In the genomic region with DNA sequence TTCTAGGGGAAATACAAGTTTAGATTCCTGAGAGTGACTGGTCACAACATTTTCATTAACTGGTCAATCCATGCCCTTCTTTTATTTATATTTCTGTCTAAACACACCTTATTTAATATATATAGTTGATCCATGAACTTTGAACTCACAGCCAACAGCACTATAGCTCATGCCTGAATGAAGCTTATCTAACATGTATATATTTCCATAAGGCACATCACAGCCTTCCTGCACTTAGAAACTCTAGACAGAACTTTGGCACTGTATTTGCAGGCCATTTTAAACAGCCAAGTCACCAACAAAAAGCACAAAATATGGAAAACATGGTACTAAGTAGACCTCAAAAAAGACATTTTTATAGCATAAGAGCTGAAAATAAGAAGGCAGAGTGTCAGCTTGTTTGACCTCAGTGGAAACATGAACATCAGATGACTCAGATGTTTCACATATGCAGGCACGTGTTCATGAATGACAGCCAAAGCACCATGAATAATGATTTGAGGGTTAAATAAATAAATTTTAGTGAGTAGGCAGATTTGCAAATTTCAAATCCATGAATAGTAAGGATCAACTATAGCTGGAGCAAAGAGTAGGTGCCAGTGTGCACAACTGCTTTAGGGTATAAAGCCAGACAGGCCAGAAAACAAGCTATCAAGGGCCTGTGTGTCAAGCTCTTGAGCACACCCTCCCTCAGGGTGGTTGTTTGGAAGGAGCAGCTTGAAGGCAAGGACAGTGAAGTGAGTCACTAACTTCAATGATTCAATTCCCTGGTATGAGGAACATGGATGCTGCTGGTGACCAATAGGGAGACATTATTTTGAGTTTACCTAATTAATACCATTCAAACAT, we compare ENCODE assay signal across 10 cellular contexts.
DNase-seq lines count a peak whose midpoint lies in the region; ATAC-seq, FAIRE-seq and TF ChIP-seq lines count a peak whose summit lies in the region.
"Had no signal": no experiment of that assay in that cellular context is flagged by ENCODE, and none has a peak within 500 bp of the region (broad histone marks: within the 10 kb centered on the region; RNA-seq: fewer than 3 reads in every experiment).

No MANE protein-coding gene starts in this region.

- H3K9ac ChIP-seq in K562 (ENCODE audit: insufficient read depth in 1 of 2, low read depth in 2 of 2, low read length in 2 of 2), result no peak overlapping the region
- peak overlapping the region; percentile 58 for H3K9ac ChIP-seq in mesenchymal stem cell (ENCODE audit: low read length)

- H3K4ac ChIP-seq in mesenchymal stem cell (ENCODE audit: low read depth in 1 of 2, low read length in 2 of 2), result no peak overlapping the region

- intact Hi-C loops in K562 (cut with micrococcal nuclease), result no loop called here
- intact Hi-C loops in CD4-positive, alpha-beta T cell (cut with DNase I, micrococcal nuclease), result no loop called here

- H4K20me1 ChIP-seq in K562 (replicated peaks; ENCODE audit: control insufficient read depth, insufficient read depth, low read length), result no peaks in the 10 kb centered on the region

- H3K36me3 Mint-ChIP-seq in T-helper 17 cell (ENCODE audit: low read depth), result no peaks in the 10 kb centered on the region
- H3K36me3 Mint-ChIP-seq in CD4-positive, alpha-beta T cell (ENCODE audit: low read depth), result no peaks in the 10 kb centered on the region
- H3K36me3 Mint-ChIP-seq: activated naive CD4-positive, alpha-beta T cell treated with anti-CD3 and anti-CD28 coated beads, Interleukin-2, amount 50 U/mL, for 24 hours had no signal

- peaks cover 1% of the 10 kb centered on the region for H3K79me1 ChIP-seq in mesenchymal stem cell (replicated peaks; ENCODE audit: low read length, poor library complexity, severe bottlenecking)

- no peak overlapping the region for H2BK5ac ChIP-seq in mesenchymal stem cell (ENCODE audit: low read depth, low read length, poor library complexity, severe bottlenecking)

- no peak for TF ChIP-seq EP300 in K562 (IDR thresholded peaks at IDR 0.05; ENCODE audit: low read length)

- H3K4me3 ChIP-seq in K562, result no peak overlapping the region
- H3K4me3 ChIP-seq in mesenchymal stem cell (ENCODE audit: insufficient read depth in 1 of 2, low read depth in 1 of 2, low read length in 2 of 2), result no peak overlapping the region

- ATAC-seq in HG03432 (IDR thresholded peaks at IDR 0.05; ENCODE audit: unreplicated experiment) (peak; percentile 41), K562 (no peak), T-helper 17 cell (no peak)
- ATAC-seq in CD4-positive, alpha-beta T cell (ENCODE audit: poor library complexity), result no peak

- H3K27ac ChIP-seq in K562 (ENCODE audit: extremely low read depth, low read depth, low read length) (no peak overlapping the region), mesenchymal stem cell (ENCODE audit: low read length, poor library complexity, severe bottlenecking) (peak overlapping the region; percentile 81)
- no peak overlapping the region for H3K27ac ChIP-seq in CD4-positive, alpha-beta T cell (ENCODE audit: low read depth, low read length)

- H2BK12ac ChIP-seq in mesenchymal stem cell (ENCODE audit: low read length in 2 of 2), result no peak overlapping the region

- no peaks in the 10 kb centered on the region for H3K9me1 ChIP-seq in K562 (ENCODE audit: control insufficient read depth, insufficient read depth, low read length)

- H3K4me2 ChIP-seq in K562 (ENCODE audit: insufficient read depth, low read length) (no peak overlapping the region), mesenchymal stem cell (ENCODE audit: low read length, poor library complexity, severe bottlenecking) (no peak overlapping the region)

- H2AFZ ChIP-seq in K562 (ENCODE audit: low read depth, low read length) (no peak overlapping the region), mesenchymal stem cell (ENCODE audit: low read depth, low read length) (no peak overlapping the region)

- H2BK120ac ChIP-seq in mesenchymal stem cell (ENCODE audit: low read depth, low read length), result no peak overlapping the region

- H3K27ac Mint-ChIP-seq in T-helper 17 cell, result no peak overlapping the region
- H3K27ac Mint-ChIP-seq in CD4-positive, alpha-beta T cell, result no peak overlapping the region
- H3K27ac Mint-ChIP-seq: activated naive CD4-positive, alpha-beta T cell treated with anti-CD3 and anti-CD28 coated beads, Interleukin-2, amount 50 U/mL, for 24 hours had no signal

- no TSS peak for BruUV-seq in K562 (replicated peaks; lab: Mats Ljungman, UMichigan)

- POLR2A ChIA-PET in K562 (lab: Yijun Ruan, JAX), result interaction anchor here (1.6 kb wide), 1 partner anchor 317 kb away, joined by 4 read pairs; no protein-coding TSS in a partner anchor
- POLR2A ChIA-PET in CD4-positive, alpha-beta T cell (lab: Charles Lee), result no interaction called here

- no peak overlapping the region for H3K4me3 Mint-ChIP-seq in T-helper 17 cell
- H3K4me3 Mint-ChIP-seq in CD4-positive, alpha-beta T cell, result no peak overlapping the region
- H3K4me3 Mint-ChIP-seq: activated naive CD4-positive, alpha-beta T cell treated with anti-CD3 and anti-CD28 coated beads, Interleukin-2, amount 50 U/mL, for 24 hours had no signal

- no peak overlapping the region for H4K91ac ChIP-seq in mesenchymal stem cell (ENCODE audit: low read length)

- H3K14ac ChIP-seq in mesenchymal stem cell (ENCODE audit: low read length in 2 of 2), result no peak overlapping the region

- H3K18ac ChIP-seq in mesenchymal stem cell (ENCODE audit: low read depth in 1 of 2, low read length in 2 of 2), result peak overlapping the region in 1 of 2 experiments; percentile 16

- H3K9me3 ChIP-seq in K562 (replicated peaks; ENCODE audit: control insufficient read depth, insufficient read depth, low read depth, low read length), result no peaks in the 10 kb centered on the region
- no peaks in the 10 kb centered on the region for H3K9me3 ChIP-seq in mesenchymal stem cell (ENCODE audit: control insufficient read depth, low read length)
- H3K9me3 ChIP-seq in T-helper 17 cell (ENCODE audit: control insufficient read depth, low read length, poor library complexity, severe bottlenecking), result no peaks in the 10 kb centered on the region
- no peaks in the 10 kb centered on the region for H3K9me3 ChIP-seq in CD4-positive, alpha-beta T cell (ENCODE audit: control insufficient read depth, low read length)

- no peak for FAIRE-seq in K562 (lab: Jason Lieb, UNC)

- H3K79me2 ChIP-seq in K562 (ENCODE audit: control insufficient read depth, insufficient read depth, low read length), result no peaks in the 10 kb centered on the region

- no peak overlapping the region for H2BK15ac ChIP-seq in mesenchymal stem cell (ENCODE audit: low read depth, poor library complexity, severe bottlenecking)

- no peak for TF ChIP-seq RAD21 in K562 (CRISPR knock-in tag; conservative IDR thresholded peaks at IDR 0.05 in 1 of 2, IDR thresholded peaks at IDR 0.05 in 1 of 2)

- peaks cover 16% of the 10 kb centered on the region for H3K27me3 Mint-ChIP-seq in T-helper 17 cell
- H3K27me3 Mint-ChIP-seq in CD4-positive, alpha-beta T cell, result no peaks in the 10 kb centered on the region
- H3K27me3 Mint-ChIP-seq: activated naive CD4-positive, alpha-beta T cell treated with anti-CD3 and anti-CD28 coated beads, Interleukin-2, amount 50 U/mL, for 24 hours had no signal

- CTCF ChIA-PET in K562 (lab: Yijun Ruan, JAX; ENCODE audit: low intra/inter-chr PET ratio), result no interaction called here
- CTCF ChIA-PET in CD4-positive, alpha-beta T cell (lab: Charles Lee), result interaction anchor here (0.9 to 2.0 kb wide), 2 partner anchors 8 to 51 kb away, joined by 3 to 5 read pairs; no protein-coding TSS in a partner anchor

- whole genome bisulfite sequencing in K562 (ENCODE audit: insufficient coverage, low coverage, missing lambda C conversion rate), result 0% methylated on average over 1 of the region's 1 CpG
- 0% methylated on average over 1 of the region's 1 CpG for WGBS in mesenchymal stem cell

- H3K23ac ChIP-seq in mesenchymal stem cell (ENCODE audit: low read length in 2 of 2), result no peak overlapping the region

- in situ Hi-C loops in Caki2 (cut with HindIII; ENCODE audit: low pct_unique_long_range_greater_than_20kb, low sequenced_read_pairs) (no loop called here), K562 (cut with MboI) (no loop called here)

- H3K9me3 Mint-ChIP-seq in CD4-positive, alpha-beta T cell, result no peaks in the 10 kb centered on the region
- H3K9me3 Mint-ChIP-seq: activated naive CD4-positive, alpha-beta T cell treated with anti-CD3 and anti-CD28 coated beads, Interleukin-2, amount 50 U/mL, for 24 hours had no signal

- TF ChIP-seq CTCF in K562 (IDR thresholded peaks at IDR 0.05 in 2 of 3, conservative IDR thresholded peaks at IDR 0.05 in 1 of 3; ENCODE audit: insufficient read depth in 2 of 3, low read depth in 1 of 3, low read length in 3 of 3), result no peak
- TF ChIP-seq CTCF in CD4-positive, alpha-beta T cell (IDR thresholded peaks at IDR 0.05), result no peak

- DNase-seq in Caki2 (ENCODE audit: low read depth), result peak; percentile 94
- no peak for DNase-seq in K562 (ENCODE audit: extremely low read depth in 1 of 4, low spot score in 3 of 4)
- peak; percentile 94 for DNase-seq in mesenchymal stem cell
- no peak for DNase-seq in DMS 273 treated with DMSO at 0.1 percent for 48 hours (lab: John Stamatoyannopoulos, UW)
- DNase-seq in T-helper 17 cell, result no peak
- no peak for DNase-seq in CD4-positive, alpha-beta T cell
- DNase-seq in germinal center (ENCODE audit: low spot score), result no peak
- DNase-seq: retina had no signal

- no peaks in the 10 kb centered on the region for H3K36me3 ChIP-seq in K562 (ENCODE audit: control insufficient read depth, insufficient read depth, low read length)
- no peaks in the 10 kb centered on the region for H3K36me3 ChIP-seq in mesenchymal stem cell (ENCODE audit: control insufficient read depth in 1 of 2, insufficient read depth in 2 of 2, low read depth in 1 of 2, low read length in 2 of 2)

- H3K4me1 Mint-ChIP-seq in T-helper 17 cell, result no peaks in the 10 kb centered on the region
- no peaks in the 10 kb centered on the region for H3K4me1 Mint-ChIP-seq in CD4-positive, alpha-beta T cell (ENCODE audit: low read depth)

- H3K27me3 ChIP-seq in K562 (ENCODE audit: control insufficient read depth in 2 of 2, insufficient read depth in 2 of 2, low read length in 2 of 2), result no peaks in the 10 kb centered on the region
- H3K27me3 ChIP-seq in mesenchymal stem cell (ENCODE audit: control insufficient read depth in 1 of 2, insufficient read depth in 1 of 2, low read length in 2 of 2), result no peaks in the 10 kb centered on the region
- no peaks in the 10 kb centered on the region for H3K27me3 ChIP-seq in CD4-positive, alpha-beta T cell (ENCODE audit: control insufficient read depth, insufficient read depth, low read length)

- no peak for TF ChIP-seq POLR2A in K562 (conservative IDR thresholded peaks at IDR 0.05)

- H4K8ac ChIP-seq in mesenchymal stem cell (ENCODE audit: low read length), result no peak overlapping the region

- H3K4me1 ChIP-seq in K562 (replicated peaks in 1 of 2; ENCODE audit: control insufficient read depth in 2 of 2, insufficient read depth in 2 of 2, low read length in 2 of 2) (no peaks in the 10 kb centered on the region), mesenchymal stem cell (ENCODE audit: control insufficient read depth, insufficient read depth, low read depth, low read length) (peaks cover 7% of the 10 kb centered on the region)

- H2AK5ac ChIP-seq in mesenchymal stem cell (ENCODE audit: low read length, severe bottlenecking), result no peak overlapping the region

Comparison
In these comparisons a context has a peak if more than half of its experiments do, and no peak if none do; other contexts are left out.
1. DNase-seq: peak in Caki2 (single experiment) and mesenchymal stem cell (single experiment); none in K562 (0 of 4), DMS 273 treated with DMSO at 0.1 percent for 48 hours (single experiment), T-helper 17 cell (0 of 3), CD4-positive, alpha-beta T cell (0 of 10) and germinal center (single experiment).